In genomic region chr1:28088168-28088961, GRCh38 we compare ENCODE assay signal across 1 cellular context.
TF ChIP-seq lines count a peak whose summit lies in the region.

Gene EYA3 (minus strand): TSS chr1:28088610. CDS start chr1:28058026, 30,584 bp downstream.

TF ChIP-seq in K562, 482 proteins besides CTCF, POLR2A, EP300 and RAD21 (continued from another document and continues in another):
- TF ChIP-seq RREB1 (CRISPR knock-in tag; IDR thresholded peaks at IDR 0.05) (no peak), ZNF449 (CRISPR knock-in tag; IDR thresholded peaks at IDR 0.05) (no peak), CHD2 (IDR thresholded peaks at IDR 0.05; ENCODE audit: low read depth, low read length) (no peak; the same call in 1 of the 2 replicates), SP2 (IDR thresholded peaks at IDR 0.05; ENCODE audit: extremely low read depth, low read depth, low read length, poor library complexity, severe bottlenecking) (no peak), OTX1 (CRISPR knock-in tag; IDR thresholded peaks at IDR 0.05) (peak; percentile 47), PREB (CRISPR knock-in tag; IDR thresholded peaks at IDR 0.05) (no peak), MCM3 (IDR thresholded peaks at IDR 0.05) (no peak), E2F6 (IDR thresholded peaks at IDR 0.05; ENCODE audit: borderline replicate concordance in 1 of 2, extremely low read depth in 1 of 2, insufficient read depth in 1 of 2, insufficient read length in 1 of 2, low read depth in 1 of 2, low read length in 1 of 2, poor library complexity in 1 of 2, severe bottlenecking in 1 of 2) (peak; percentile 59 to 65), POLR2AphosphoS5 (IDR thresholded peaks at IDR 0.05; ENCODE audit: control insufficient read depth, insufficient read depth, low read depth, low read length) (peak; percentile 92), IRF1 (CRISPR knock-in tag; IDR thresholded peaks at IDR 0.05; ENCODE audit: borderline replicate concordance) (no peak), CBFA2T2 (conservative IDR thresholded peaks at IDR 0.05) (no peak), BRF1 (IDR thresholded peaks at IDR 0.05; ENCODE audit: borderline replicate concordance, extremely low read depth, insufficient read length) (no peak), ZNF408 (CRISPR knock-in tag; IDR thresholded peaks at IDR 0.05; ENCODE audit: low read depth) (no peak), NCOA1 (IDR thresholded peaks at IDR 0.05; ENCODE audit: low read depth) (peak; percentile 64), CHD4 (IDR thresholded peaks at IDR 0.05; ENCODE audit: insufficient read depth, insufficient replicate concordance, low read depth, low read length, poor library complexity, severe bottlenecking) (no peak), CREBBP (IDR thresholded peaks at IDR 0.05; ENCODE audit: low read depth, low read length) (no peak), MGA (IDR thresholded peaks at IDR 0.05) (no peak; the same call in 1 of the 2 replicates), ZNF668 (CRISPR knock-in tag; IDR thresholded peaks at IDR 0.05) (no peak), KLF16 (IDR thresholded peaks at IDR 0.05) (no peak), ZNF140 (CRISPR knock-in tag; IDR thresholded peaks at IDR 0.05) (no peak), TEAD1 (CRISPR knock-in tag; IDR thresholded peaks at IDR 0.05) (no peak), BACH1 (tag; IDR thresholded peaks at IDR 0.05) (no peak), ATF6 (CRISPR knock-in tag; IDR thresholded peaks at IDR 0.05) (no peak), PATZ1 (CRISPR knock-in tag; IDR thresholded peaks at IDR 0.05; ENCODE audit: borderline replicate concordance) (no peak), STAT5A (IDR thresholded peaks at IDR 0.05; ENCODE audit: borderline replicate concordance, low read length) (no peak), CHCHD3 (CRISPR knock-in tag; IDR thresholded peaks at IDR 0.05) (0 out of 2 replicates have a peak, but pooled peaks have one; percentile 70), ADNP (tag; IDR thresholded peaks at IDR 0.05) (no peak), HMGN3 (IDR thresholded peaks at IDR 0.05; ENCODE audit: borderline replicate concordance, extremely low read depth, insufficient read length, low read depth, low read length) (peak; percentile 49)
